ENCODE assay signal across 1 cellular context in the genomic region with DNA sequence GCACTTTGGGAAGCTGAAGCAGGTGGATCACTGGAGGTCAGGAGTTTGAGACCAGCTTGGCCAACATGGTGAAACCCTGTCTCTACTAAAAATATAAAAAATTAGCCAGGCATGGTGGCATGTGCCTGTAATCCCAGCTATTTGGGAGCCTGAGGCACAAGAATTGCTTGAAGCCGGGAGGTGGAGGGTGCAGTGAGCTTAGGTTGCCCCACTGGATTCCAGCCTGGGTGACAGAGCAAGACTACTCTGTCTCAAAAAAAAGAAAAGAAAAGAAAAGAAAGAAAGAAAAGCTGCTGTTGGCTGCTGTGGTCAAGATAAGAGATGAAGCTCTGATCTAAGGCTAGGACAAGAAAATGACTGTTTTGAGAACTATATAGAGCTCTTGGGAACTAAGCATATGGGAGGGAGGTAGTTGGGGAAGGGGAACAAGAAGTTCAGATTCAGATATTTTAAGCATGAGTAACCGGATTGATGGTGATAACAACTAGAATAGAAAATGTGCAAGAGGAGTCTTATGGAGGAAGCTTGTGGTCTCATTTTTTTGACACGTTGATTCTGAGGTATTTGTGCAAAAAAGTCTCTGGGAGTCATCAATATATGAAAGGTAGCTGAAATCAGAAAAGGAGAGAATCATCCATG.
TF ChIP-seq lines count a peak whose summit lies in the region.

No MANE protein-coding gene starts in this region.

TF ChIP-seq in IMR-90, 13 proteins besides CTCF, POLR2A, EP300 and RAD21:
- TF ChIP-seq, protein P1, sequence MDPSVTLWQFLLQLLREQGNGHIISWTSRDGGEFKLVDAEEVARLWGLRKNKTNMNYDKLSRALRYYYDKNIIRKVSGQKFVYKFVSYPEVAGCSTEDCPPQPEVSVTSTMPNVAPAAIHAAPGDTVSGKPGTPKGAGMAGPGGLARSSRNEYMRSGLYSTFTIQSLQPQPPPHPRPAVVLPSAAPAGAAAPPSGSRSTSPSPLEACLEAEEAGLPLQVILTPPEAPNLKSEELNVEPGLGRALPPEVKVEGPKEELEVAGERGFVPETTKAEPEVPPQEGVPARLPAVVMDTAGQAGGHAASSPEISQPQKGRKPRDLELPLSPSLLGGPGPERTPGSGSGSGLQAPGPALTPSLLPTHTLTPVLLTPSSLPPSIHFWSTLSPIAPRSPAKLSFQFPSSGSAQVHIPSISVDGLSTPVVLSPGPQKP (IDR thresholded peaks at IDR 0.05; ENCODE audit: borderline replicate concordance, low read depth, low read length) = no peak
- TF ChIP-seq FOS (IDR thresholded peaks at IDR 0.05; ENCODE audit: low read depth, low read length) (no peak), BHLHE40 (IDR thresholded peaks at IDR 0.05; ENCODE audit: low read depth, low read length) (no peak), RFX5 (IDR thresholded peaks at IDR 0.05; ENCODE audit: low read depth, low read length) (no peak), CEBPB (IDR thresholded peaks at IDR 0.05; ENCODE audit: low read depth, low read length) (no peak), SMC3 (IDR thresholded peaks at IDR 0.05; ENCODE audit: low read depth, low read length) (no peak), RCOR1 (IDR thresholded peaks at IDR 0.05; ENCODE audit: insufficient replicate concordance, low read length) (no peak), MAFK (IDR thresholded peaks at IDR 0.05; ENCODE audit: low read depth, low read length) (no peak), MAZ (IDR thresholded peaks at IDR 0.05; ENCODE audit: borderline replicate concordance, low read depth, low read length) (no peak), CHD1 (IDR thresholded peaks at IDR 0.05; ENCODE audit: low read depth, low read length) (no peak), NFE2L2 (IDR thresholded peaks at IDR 0.05; ENCODE audit: low read depth, low read length) (no peak), MXI1 (IDR thresholded peaks at IDR 0.05; ENCODE audit: borderline replicate concordance, low read depth, low read length) (no peak)
- TF ChIP-seq, protein P2, sequence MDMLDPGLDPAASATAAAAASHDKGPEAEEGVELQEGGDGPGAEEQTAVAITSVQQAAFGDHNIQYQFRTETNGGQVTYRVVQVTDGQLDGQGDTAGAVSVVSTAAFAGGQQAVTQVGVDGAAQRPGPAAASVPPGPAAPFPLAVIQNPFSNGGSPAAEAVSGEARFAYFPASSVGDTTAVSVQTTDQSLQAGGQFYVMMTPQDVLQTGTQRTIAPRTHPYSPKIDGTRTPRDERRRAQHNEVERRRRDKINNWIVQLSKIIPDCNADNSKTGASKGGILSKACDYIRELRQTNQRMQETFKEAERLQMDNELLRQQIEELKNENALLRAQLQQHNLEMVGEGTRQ (IDR thresholded peaks at IDR 0.05; ENCODE audit: low read depth, low read length) = no peak
